11 cellular contexts compared by ENCODE assay signal in genomic region chr10:28940158-28940888, GRCh38.
DNase-seq lines count a peak whose midpoint lies in the region; ATAC-seq and TF ChIP-seq lines count a peak whose summit lies in the region.
"Had no signal": no experiment of that assay in that cellular context is flagged by ENCODE, and none has a peak within 500 bp of the region (broad histone marks: within the 10 kb centered on the region; RNA-seq: fewer than 3 reads in every experiment).

No MANE protein-coding gene starts in this region.

- 15 to 16% methylated on average over 8 of the region's 8 CpGs for WGBS in aorta, 2 donors

- H3K4me3 ChIP-seq in GM23338 (peak overlapping the region; percentile 54), brain microvascular endothelial cell (ENCODE audit: low read depth, low read length) (no peak overlapping the region), neural cell (ENCODE audit: low read length) (peak overlapping the region; percentile 56), aorta (ENCODE audit: low read length in 2 of 2) (no peak overlapping the region)

- H3K9ac ChIP-seq in neural cell (ENCODE audit: low read length): no peak overlapping the region

- H3K9me2 ChIP-seq in GM23338 (ENCODE audit: insufficient read depth) (no peaks in the 10 kb centered on the region), neural cell (ENCODE audit: insufficient read depth, low read length) (no peaks in the 10 kb centered on the region)

- peaks cover 17% of the 10 kb centered on the region for H3K4me1 Mint-ChIP-seq in GM23338
- H3K4me1 Mint-ChIP-seq: central memory CD8-positive, alpha-beta T cell had no signal

- no peak for ATAC-seq in GM23338
- no peak for ATAC-seq in aorta (ENCODE audit: low FRiP score)

- peaks cover 7% of the 10 kb centered on the region for H3K9me3 ChIP-seq in neural cell (ENCODE audit: low read length)
- no peaks in the 10 kb centered on the region for H3K9me3 ChIP-seq in aorta (ENCODE audit: control insufficient read depth, low read length)
- H3K9me3 ChIP-seq: neutrophil had no signal

- peaks cover 5% of the 10 kb centered on the region for H3K27me3 Mint-ChIP-seq in GM23338 (ENCODE audit: insufficient read depth, low read depth, poor library complexity)

- no peaks in the 10 kb centered on the region for H3K79me2 ChIP-seq in GM23338 (replicated peaks; ENCODE audit: insufficient read depth)
- no peaks in the 10 kb centered on the region for H3K79me2 ChIP-seq in neural cell (replicated peaks; ENCODE audit: insufficient read depth, low read length)

- TF ChIP-seq RAD21 in neural cell (conservative IDR thresholded peaks at IDR 0.05): no peak

- DNase-seq in GM23338 (ENCODE audit: low spot score) (no peak), NCI-H2081 treated with DMSO at 0.1 percent for 48 hours (lab: John Stamatoyannopoulos, UW) (peak; percentile 78), brain microvascular endothelial cell (no peak), globus pallidus (ENCODE audit: low spot score) (no peak), H4 (ENCODE audit: low spot score) (no peak), aorta (no peak)
- no peak for DNase-seq in stimulated activated CD4-positive, alpha-beta T cell treated with anti-CD3 and anti-CD28 coated beads, Interleukin-1b, Interleukin-23, amount 100 ng/mL, for 48 hours
- DNase-seq: activated CD4-positive, alpha-beta T cell treated with anti-CD3 and anti-CD28 coated beads, Interleukin-2, amount 50 U/mL, for 1 hour had no signal

- peak overlapping the region; percentile 78; the same call in 2 of the 3 replicates for H3K4me3 Mint-ChIP-seq in GM23338
- H3K4me3 Mint-ChIP-seq: central memory CD8-positive, alpha-beta T cell had no signal

- no peaks in the 10 kb centered on the region for H4K20me1 ChIP-seq in GM23338 (replicated peaks; ENCODE audit: insufficient read depth)
- H4K20me1 ChIP-seq in neural cell (ENCODE audit: insufficient read depth): no peaks in the 10 kb centered on the region

- intact Hi-C loops in aorta (cut with DNase I): no loop called here

- H2AFZ ChIP-seq in GM23338 (peak overlapping the region; percentile 25; the same call in 1 of the 2 replicates), neural cell (ENCODE audit: low read depth, low read length) (no peak overlapping the region)

- H3K4me1 ChIP-seq in GM23338 (ENCODE audit: insufficient read depth) (peaks cover 5% of the 10 kb centered on the region; the same call in 1 of the 2 replicates), aorta (ENCODE audit: control insufficient read depth in 1 of 2, insufficient read depth in 2 of 2, low read length in 2 of 2) (peaks cover 0 to 5% of the 10 kb centered on the region in 2 donors)

- H3K27ac Mint-ChIP-seq in GM23338: peak overlapping the region; percentile 16

- H3K36me3 ChIP-seq in GM23338 (ENCODE audit: insufficient read depth) (no peaks in the 10 kb centered on the region), brain microvascular endothelial cell (replicated peaks) (no peaks in the 10 kb centered on the region), neural cell (ENCODE audit: insufficient read depth, low read length) (no peaks in the 10 kb centered on the region), aorta (ENCODE audit: control insufficient read depth in 1 of 2, insufficient read depth in 2 of 2, low read length in 1 of 2) (no peaks in the 10 kb centered on the region)
- H3K36me3 ChIP-seq: neutrophil had no signal

- H3K4me2 ChIP-seq in GM23338: peak overlapping the region; percentile 76
- H3K4me2 ChIP-seq in neural cell (ENCODE audit: low read length): no peak overlapping the region

- peaks cover 3% of the 10 kb centered on the region; the same call in 1 of the 3 replicates for H3K36me3 Mint-ChIP-seq in GM23338 (ENCODE audit: low read depth)

- TF ChIP-seq CTCF in GM23338 (conservative IDR thresholded peaks at IDR 0.05; ENCODE audit: low read depth in 2 of 2): no peak
- TF ChIP-seq CTCF in brain microvascular endothelial cell (IDR thresholded peaks at IDR 0.05; ENCODE audit: low read depth, low read length, missing control alignments): no peak
- no peak for TF ChIP-seq CTCF in neural cell (IDR thresholded peaks at IDR 0.05; ENCODE audit: poor library complexity, severe bottlenecking)

- peaks cover 6% of the 10 kb centered on the region; the same call in 2 of the 3 replicates for H3K9me3 Mint-ChIP-seq in GM23338

- in situ Hi-C loops in brain microvascular endothelial cell (cut with HindIII; ENCODE audit: low pct_ligation_motif_present, low sequenced_read_pairs): no loop called here

- H3K27me3 ChIP-seq in GM23338 (ENCODE audit: insufficient read depth) (no peaks in the 10 kb centered on the region), brain microvascular endothelial cell (replicated peaks) (no peaks in the 10 kb centered on the region), neural cell (ENCODE audit: insufficient read depth, low read depth, low read length) (peaks cover 93% of the 10 kb centered on the region), aorta (ENCODE audit: control insufficient read depth in 1 of 2, insufficient read depth in 2 of 2, low read length in 1 of 2) (no peaks in the 10 kb centered on the region)

- H3K27ac ChIP-seq in GM23338 (ENCODE audit: low read depth): no peak overlapping the region
- peak overlapping the region; percentile 8 for H3K27ac ChIP-seq in brain microvascular endothelial cell
- H3K27ac ChIP-seq in neural cell (ENCODE audit: low read length): no peak overlapping the region
- no peak overlapping the region for H3K27ac ChIP-seq in aorta (ENCODE audit: low read depth in 1 of 2, low read length in 2 of 2)
- H3K27ac ChIP-seq: neutrophil had no signal

- no peaks in the 10 kb centered on the region for H3F3A ChIP-seq in GM23338 (replicated peaks; ENCODE audit: low read depth)
- H3F3A ChIP-seq in neural cell (ENCODE audit: insufficient read depth, low read length, poor library complexity, severe bottlenecking): no peaks in the 10 kb centered on the region

- no peak for TF ChIP-seq EP300 in neural cell (conservative IDR thresholded peaks at IDR 0.05; ENCODE audit: poor library complexity, severe bottlenecking)

TF ChIP-seq in GM23338, 12 proteins besides CTCF, POLR2A, EP300 and RAD21 (continues in another document):
- no peak for TF ChIP-seq ZNF114 (CRISPR knock-in tag; IDR thresholded peaks at IDR 0.05)
- TF ChIP-seq, protein P1, sequence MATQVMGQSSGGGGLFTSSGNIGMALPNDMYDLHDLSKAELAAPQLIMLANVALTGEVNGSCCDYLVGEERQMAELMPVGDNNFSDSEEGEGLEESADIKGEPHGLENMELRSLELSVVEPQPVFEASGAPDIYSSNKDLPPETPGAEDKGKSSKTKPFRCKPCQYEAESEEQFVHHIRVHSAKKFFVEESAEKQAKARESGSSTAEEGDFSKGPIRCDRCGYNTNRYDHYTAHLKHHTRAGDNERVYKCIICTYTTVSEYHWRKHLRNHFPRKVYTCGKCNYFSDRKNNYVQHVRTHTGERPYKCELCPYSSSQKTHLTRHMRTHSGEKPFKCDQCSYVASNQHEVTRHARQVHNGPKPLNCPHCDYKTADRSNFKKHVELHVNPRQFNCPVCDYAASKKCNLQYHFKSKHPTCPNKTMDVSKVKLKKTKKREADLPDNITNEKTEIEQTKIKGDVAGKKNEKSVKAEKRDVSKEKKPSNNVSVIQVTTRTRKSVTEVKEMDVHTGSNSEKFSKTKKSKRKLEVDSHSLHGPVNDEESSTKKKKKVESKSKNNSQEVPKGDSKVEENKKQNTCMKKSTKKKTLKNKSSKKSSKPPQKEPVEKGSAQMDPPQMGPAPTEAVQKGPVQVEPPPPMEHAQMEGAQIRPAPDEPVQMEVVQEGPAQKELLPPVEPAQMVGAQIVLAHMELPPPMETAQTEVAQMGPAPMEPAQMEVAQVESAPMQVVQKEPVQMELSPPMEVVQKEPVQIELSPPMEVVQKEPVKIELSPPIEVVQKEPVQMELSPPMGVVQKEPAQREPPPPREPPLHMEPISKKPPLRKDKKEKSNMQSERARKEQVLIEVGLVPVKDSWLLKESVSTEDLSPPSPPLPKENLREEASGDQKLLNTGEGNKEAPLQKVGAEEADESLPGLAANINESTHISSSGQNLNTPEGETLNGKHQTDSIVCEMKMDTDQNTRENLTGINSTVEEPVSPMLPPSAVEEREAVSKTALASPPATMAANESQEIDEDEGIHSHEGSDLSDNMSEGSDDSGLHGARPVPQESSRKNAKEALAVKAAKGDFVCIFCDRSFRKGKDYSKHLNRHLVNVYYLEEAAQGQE (IDR thresholded peaks at IDR 0.05; ENCODE audit: unreplicated experiment): no peak
- TF ChIP-seq EZH2phosphoT487 (IDR thresholded peaks at IDR 0.05; ENCODE audit: unreplicated experiment): no peak
- no peak for TF ChIP-seq STAT1 (IDR thresholded peaks at IDR 0.05; ENCODE audit: unreplicated experiment)

TF ChIP-seq in neural cell, 6 proteins besides CTCF, POLR2A, EP300 and RAD21:
- no peak for TF ChIP-seq EZH2 (IDR thresholded peaks at IDR 0.05; ENCODE audit: borderline replicate concordance, insufficient read depth, low read length, poor library complexity, severe bottlenecking)
TF ChIP-seq in neural cell: peak in this region for 0.

Comparison
In these comparisons a context has a peak if more than half of its experiments do, and no peak if none do; other contexts are left out.
1. H3K4me3 ChIP-seq: peak in GM23338 (single experiment) and neural cell (single experiment); none in brain microvascular endothelial cell (single experiment) and aorta (0 of 2).